Comparison of ENCODE assay signal across 23 cellular contexts in genomic region chr10:16954280-16955030, GRCh38.
"Had no signal": no experiment of that assay in that cellular context is flagged by ENCODE, and none has a peak within 500 bp of the region (broad histone marks: within the 10 kb centered on the region; RNA-seq: fewer than 3 reads in every experiment).

No MANE protein-coding gene starts in this region.

- H3K9me3 Mint-ChIP-seq: activated CD4-positive, alpha-beta memory T cell treated with anti-CD3 and anti-CD28 coated beads, Interleukin-2, amount 10 ng/mL, durations not matched to agents 7 days and 5 days; activated CD4-positive, alpha-beta T cell treated with anti-CD3 and anti-CD28 coated beads, Interleukin-2, amount 10 ng/mL, durations not matched to agents 24 days and 14 days; activated naive CD8-positive, alpha-beta T cell treated with anti-CD3 and anti-CD28 coated beads, Interleukin-2, amount 50 U/mL, for 24 hours; central memory CD8-positive, alpha-beta T cell; effector memory CD8-positive, alpha-beta T cell; stimulated activated effector memory CD8-positive, alpha-beta T cell treated with anti-CD3 and anti-CD28 coated beads, Interleukin-12 subunit alpha, Interleukin-12 subunit beta, amount 100 ng/mL, for 72 hours had no signal

- H3K27me3 ChIP-seq: brain microvascular endothelial cell, dorsolateral prefrontal cortex, foreskin keratinocyte, stomach, suprapubic skin, vagina had no signal

- H3K27ac ChIP-seq: brain microvascular endothelial cell, dorsolateral prefrontal cortex, foreskin keratinocyte, stomach, suprapubic skin, vagina, VCaP had no signal

- H3K4me3 Mint-ChIP-seq: activated CD4-positive, alpha-beta memory T cell treated with anti-CD3 and anti-CD28 coated beads, Interleukin-2, amount 10 ng/mL, durations not matched to agents 7 days and 5 days; activated CD4-positive, alpha-beta T cell treated with anti-CD3 and anti-CD28 coated beads, Interleukin-2, amount 10 ng/mL, durations not matched to agents 24 days and 14 days; activated naive CD8-positive, alpha-beta T cell treated with anti-CD3 and anti-CD28 coated beads, Interleukin-2, amount 50 U/mL, for 24 hours; central memory CD8-positive, alpha-beta T cell; effector memory CD8-positive, alpha-beta T cell; stimulated activated effector memory CD8-positive, alpha-beta T cell treated with anti-CD3 and anti-CD28 coated beads, Interleukin-12 subunit alpha, Interleukin-12 subunit beta, amount 100 ng/mL, for 72 hours had no signal

- ATAC-seq: activated CD4-positive, CD25-positive, alpha-beta regulatory T cell treated with anti-CD3 and anti-CD28 coated beads, Interleukin-2, amount 50 U/mL, for 24 hours; activated naive CD8-positive, alpha-beta T cell treated with anti-CD3 and anti-CD28 coated beads, Interleukin-2, amount 50 U/mL, for 24 hours; effector memory CD8-positive, alpha-beta T cell; foreskin keratinocyte; SK-N-SH treated with all-trans-retinoic acid at 6 μM for 48 hours; stimulated activated effector memory CD8-positive, alpha-beta T cell treated with anti-CD3 and anti-CD28 coated beads, Interleukin-12 subunit alpha, Interleukin-12 subunit beta, amount 100 ng/mL, for 72 hours had no signal

- H3K36me3 ChIP-seq: brain microvascular endothelial cell, stomach, suprapubic skin, vagina had no signal

- H3K36me3 Mint-ChIP-seq: stimulated activated effector memory CD8-positive, alpha-beta T cell treated with anti-CD3 and anti-CD28 coated beads, Interleukin-12 subunit alpha, Interleukin-12 subunit beta, amount 100 ng/mL, for 72 hours had no signal

- H3K4me1 Mint-ChIP-seq: activated CD4-positive, alpha-beta memory T cell treated with anti-CD3 and anti-CD28 coated beads, Interleukin-2, amount 10 ng/mL, durations not matched to agents 7 days and 5 days; central memory CD8-positive, alpha-beta T cell had no signal

- H3K4me3 ChIP-seq: dorsolateral prefrontal cortex, lung, stomach, suprapubic skin, vagina had no signal

- H3K9me3 ChIP-seq: stomach, suprapubic skin, vagina had no signal

- DNase-seq: activated CD4-positive, alpha-beta memory T cell treated with anti-CD3 and anti-CD28 coated beads, Interleukin-2, amount 10 ng/mL, durations not matched to agents 7 days and 5 days; activated CD4-positive, alpha-beta T cell treated with anti-CD3 and anti-CD28 coated beads, Interleukin-2, amount 10 ng/mL, durations not matched to agents 24 days and 14 days; activated effector memory CD4-positive, alpha-beta T cell treated with anti-CD3 and anti-CD28 coated beads, Interleukin-2, amount 50 U/mL, for 16 hours; activated naive CD4-positive, alpha-beta T cell treated with anti-CD3 and anti-CD28 coated beads, Interleukin-2, amount 50 U/mL, for 16 hours; activated naive CD8-positive, alpha-beta T cell treated with anti-CD3 and anti-CD28 coated beads, Interleukin-2, amount 50 U/mL, for 24 hours; anterior cingulate cortex; brain microvascular endothelial cell; dorsolateral prefrontal cortex; effector memory CD8-positive, alpha-beta T cell; foreskin keratinocyte; kidney; stimulated activated CD4-positive, alpha-beta T cell treated with anti-CD3 and anti-CD28 coated beads, Interleukin-1b, Interleukin-23, amount 100 ng/mL, for 48 hours; stomach; trophoblast cell had no signal

- H3K27me3 Mint-ChIP-seq: activated CD4-positive, alpha-beta memory T cell treated with anti-CD3 and anti-CD28 coated beads, Interleukin-2, amount 10 ng/mL, durations not matched to agents 7 days and 5 days; activated naive CD8-positive, alpha-beta T cell treated with anti-CD3 and anti-CD28 coated beads, Interleukin-2, amount 50 U/mL, for 24 hours; central memory CD8-positive, alpha-beta T cell; effector memory CD8-positive, alpha-beta T cell; progenitor cell of endocrine pancreas had no signal

- H3K27ac Mint-ChIP-seq: activated CD4-positive, alpha-beta memory T cell treated with anti-CD3 and anti-CD28 coated beads, Interleukin-2, amount 10 ng/mL, durations not matched to agents 7 days and 5 days; activated CD4-positive, alpha-beta T cell treated with anti-CD3 and anti-CD28 coated beads, Interleukin-2, amount 10 ng/mL, durations not matched to agents 24 days and 14 days; activated naive CD8-positive, alpha-beta T cell treated with anti-CD3 and anti-CD28 coated beads, Interleukin-2, amount 50 U/mL, for 24 hours; progenitor cell of endocrine pancreas; stimulated activated effector memory CD8-positive, alpha-beta T cell treated with anti-CD3 and anti-CD28 coated beads, Interleukin-12 subunit alpha, Interleukin-12 subunit beta, amount 100 ng/mL, for 72 hours had no signal
